ENCODE assay signal across 18 cellular contexts in genomic region chr19:52742516-52742915, GRCh38. TPM values are rescaled to one million over a fixed set of nuclear protein-coding genes. Genes with fewer than 3 reads are reported as not detected.
DNase-seq lines count a peak whose midpoint lies in the region; ATAC-seq, FAIRE-seq and TF ChIP-seq lines count a peak whose summit lies in the region.
"Had no signal": no experiment of that assay in that cellular context is flagged by ENCODE, and none has a peak within 500 bp of the region (broad histone marks: within the 10 kb centered on the region; RNA-seq: fewer than 3 reads in every experiment).

No MANE protein-coding gene starts in this region.

- H3K4me1 ChIP-seq in hepatocyte (ENCODE audit: insufficient read depth) (peaks cover 19% of the 10 kb centered on the region), BE2C (no peaks in the 10 kb centered on the region)
- H3K4me1 ChIP-seq: gastroesophageal sphincter had no signal

- peak overlapping the region; percentile 80 for H3K27ac ChIP-seq in hepatocyte
- H3K27ac ChIP-seq: gastroesophageal sphincter, KMS-11, SK-N-MC, thoracic aorta had no signal

- no peaks in the 10 kb centered on the region for H3K9me2 ChIP-seq in hepatocyte (replicated peaks; ENCODE audit: insufficient read depth)

- no peak for DNase-seq in stimulated activated naive CD8-positive, alpha-beta T cell treated with anti-CD3 and anti-CD28 coated beads, Interleukin-15, amount 100 ng/mL, for 72 hours
- DNase-seq in stimulated activated naive CD8-positive, alpha-beta T cell treated with anti-CD3 and anti-CD28 coated beads, Interleukin-15, Interleukin-2, amounts not matched to agents 100 U/mL and 50 U/mL, for 24 hours, result no peak
- DNase-seq in RPMI7951 (ENCODE audit: low read depth) (peak; percentile 73), hepatocyte (ENCODE audit: low spot score) (no peak), type B pancreatic cell (ENCODE audit: extremely low spot score, unreplicated experiment) (no peak), BE2C (no peak), SW480 (ENCODE audit: low spot score) (no peak), GM19239 (ENCODE audit: insufficient read length, low spot score) (no peak)
- DNase-seq: dermis blood vessel endothelial cell; erythroblast; GOT3; left ventricle myocardium superior; NCI-H1417; stimulated activated CD4-positive, alpha-beta T cell treated with anti-CD3 and anti-CD28 coated beads, Interleukin-4, amount 100 ng/mL, for 1 hour had no signal

- TF ChIP-seq CTCF in hepatocyte (IDR thresholded peaks at IDR 0.05; ENCODE audit: poor library complexity) (no peak), type B pancreatic cell (conservative IDR thresholded peaks at IDR 0.05) (no peak), BE2C (IDR thresholded peaks at IDR 0.05; ENCODE audit: low read depth, low read length) (no peak)

- H3K27me3 ChIP-seq in hepatocyte (no peaks in the 10 kb centered on the region), BE2C (no peaks in the 10 kb centered on the region)

- H2AFZ ChIP-seq in hepatocyte, result no peak overlapping the region

- H3K9me3 ChIP-seq in hepatocyte (ENCODE audit: low read depth), result no peaks in the 10 kb centered on the region
- H3K9me3 ChIP-seq in BE2C, result no peaks in the 10 kb centered on the region; the same call in 1 of the 2 replicates
- H3K9me3 ChIP-seq: gastroesophageal sphincter, thoracic aorta had no signal

- no peaks in the 10 kb centered on the region for H3K27me3 Mint-ChIP-seq in stimulated activated naive CD8-positive, alpha-beta T cell treated with anti-CD3 and anti-CD28 coated beads, Interleukin-15, amount 100 ng/mL, for 72 hours
- H3K27me3 Mint-ChIP-seq in type B pancreatic cell, result peaks cover 3% of the 10 kb centered on the region

- peak overlapping the region; percentile 40 to 46 for H3K4me3 Mint-ChIP-seq in stimulated activated naive CD8-positive, alpha-beta T cell treated with anti-CD3 and anti-CD28 coated beads, Interleukin-15, amount 100 ng/mL, for 72 hours
- H3K4me3 Mint-ChIP-seq in type B pancreatic cell, result peak overlapping the region; percentile 18

- H3K36me3 ChIP-seq in hepatocyte (replicated peaks; ENCODE audit: insufficient read depth, low read depth) (no peaks in the 10 kb centered on the region), BE2C (no peaks in the 10 kb centered on the region)
- H3K36me3 ChIP-seq: gastroesophageal sphincter, thoracic aorta had no signal

- H4K20me1 ChIP-seq in hepatocyte (ENCODE audit: insufficient read depth, poor library complexity, severe bottlenecking), result no peaks in the 10 kb centered on the region

- peaks cover 21% of the 10 kb centered on the region for H3K4me1 Mint-ChIP-seq in stimulated activated naive CD8-positive, alpha-beta T cell treated with anti-CD3 and anti-CD28 coated beads, Interleukin-15, amount 100 ng/mL, for 72 hours
- peaks cover 16% of the 10 kb centered on the region for H3K4me1 Mint-ChIP-seq in type B pancreatic cell (ENCODE audit: unreplicated experiment)

- FAIRE-seq in GM19239 (lab: Jason Lieb, UNC), result no peak

- no peaks in the 10 kb centered on the region for H3K79me2 ChIP-seq in hepatocyte

- WGBS in hepatocyte (ENCODE audit: low lambda C conversion rate, missing lambda C conversion rate), result 18% methylated on average over 3 of the region's 3 CpGs

- H3K9me3 Mint-ChIP-seq in stimulated activated naive CD8-positive, alpha-beta T cell treated with anti-CD3 and anti-CD28 coated beads, Interleukin-15, amount 100 ng/mL, for 72 hours, result peaks cover 0 to 3% of the 10 kb centered on the region in 2 donors
- no peaks in the 10 kb centered on the region for H3K9me3 Mint-ChIP-seq in type B pancreatic cell

- no peaks in the 10 kb centered on the region for H3K36me3 Mint-ChIP-seq in type B pancreatic cell

- ATAC-seq in stimulated activated naive CD8-positive, alpha-beta T cell treated with anti-CD3 and anti-CD28 coated beads, Interleukin-15, amount 100 ng/mL, for 72 hours, result peak; percentile 46
- ATAC-seq in stimulated activated naive CD8-positive, alpha-beta T cell treated with anti-CD3 and anti-CD28 coated beads, Interleukin-15, Interleukin-2, amounts not matched to agents 100 U/mL and 50 U/mL, for 24 hours, result no peak
- ATAC-seq: gastroesophageal sphincter, left ventricle myocardium superior had no signal

- no peak overlapping the region for H3K4me3 ChIP-seq in hepatocyte
- no peak overlapping the region for H3K4me3 ChIP-seq in BE2C (ENCODE audit: low read depth, low read length)
- H3K4me3 ChIP-seq: gastroesophageal sphincter, SK-N-MC, thoracic aorta had no signal

- no peak overlapping the region for H3K27ac Mint-ChIP-seq in stimulated activated naive CD8-positive, alpha-beta T cell treated with anti-CD3 and anti-CD28 coated beads, Interleukin-15, amount 100 ng/mL, for 72 hours
- peak overlapping the region; percentile 59 for H3K27ac Mint-ChIP-seq in type B pancreatic cell

- peak overlapping the region; percentile 66 for H3K4me2 ChIP-seq in hepatocyte
- H3K4me2 ChIP-seq: KMS-11 had no signal

RNA-seq across cellular contexts. Expression of gene ZNF611, which starts 7.7 kb away (rescaled TPM):
- total RNA-seq in RPMI7951 (2014; rRNA removed; shearing (Covaris generic)), result 7.7 and 8.4 TPM in 2 replicates
- 11.9 and 21.3 TPM in 2 replicates for total RNA-seq in hepatocyte
- 10.8 and 15.4 TPM in 2 replicates for polyA plus RNA-seq in hepatocyte
- total RNA-seq in type B pancreatic cell (ENCODE audit: low replicate concordance), result 24.7 and 27.3 TPM in 2 replicates
- polyA plus RNA-seq in BE2C (2012; ENCODE audit: insufficient read depth, insufficient read length, low read depth), result 5.7 TPM

RNA-seq across cellular contexts. Expression of gene ZNF600, which starts 44.1 kb away (rescaled TPM):
- total RNA-seq in RPMI7951 (2014; rRNA removed; shearing (Covaris generic)), result 8.2 and 8.3 TPM in 2 replicates
- total RNA-seq in hepatocyte (7.7 and 12.5 TPM in 2 replicates), type B pancreatic cell (ENCODE audit: low replicate concordance) (12.5 and 28.8 TPM in 2 replicates)
- polyA plus RNA-seq in hepatocyte, result 14.6 and 16.9 TPM in 2 replicates
- polyA plus RNA-seq in BE2C (2012; ENCODE audit: insufficient read depth, insufficient read length, low read depth), result 0.23 TPM
